In genomic region chr1:245459621-245460020, GRCh38 we compare ENCODE assay signal across 25 cellular contexts.
"Had no signal": no experiment of that assay in that cellular context is flagged by ENCODE, and none has a peak within 500 bp of the region (broad histone marks: within the 10 kb centered on the region; RNA-seq: fewer than 3 reads in every experiment).

No MANE protein-coding gene starts in this region.

- H3K27me3 ChIP-seq: brain microvascular endothelial cell, gastroesophageal sphincter had no signal

- H3K4me1 Mint-ChIP-seq: activated CD4-positive, alpha-beta memory T cell treated with anti-CD3 and anti-CD28 coated beads, Interleukin-2, amount 10 ng/mL, durations not matched to agents 7 days and 5 days; activated CD4-positive, alpha-beta T cell treated with anti-CD3 and anti-CD28 coated beads, Interleukin-2, amount 10 ng/mL, durations not matched to agents 7 days and 5 days had no signal

- H3K4me3 Mint-ChIP-seq: activated CD4-positive, alpha-beta memory T cell treated with anti-CD3 and anti-CD28 coated beads, Interleukin-2, amount 10 ng/mL, durations not matched to agents 7 days and 5 days; activated CD4-positive, alpha-beta T cell treated with anti-CD3 and anti-CD28 coated beads, Interleukin-2, amount 10 ng/mL, durations not matched to agents 7 days and 5 days; activated naive CD8-positive, alpha-beta T cell; activated T-cell treated with anti-CD3 and anti-CD28 coated beads, Interleukin-2, amount 50 U/mL, for 24 hours; activated T-helper 17 cell treated with anti-CD3 and anti-CD28 coated beads, Interleukin-2, amount 50 U/mL, for 72 hours had no signal

- H3K27me3 Mint-ChIP-seq: activated CD4-positive, alpha-beta memory T cell treated with anti-CD3 and anti-CD28 coated beads, Interleukin-2, amount 10 ng/mL, durations not matched to agents 7 days and 5 days had no signal

- ATAC-seq: activated T-helper 17 cell treated with anti-CD3 and anti-CD28 coated beads, Interleukin-2, amount 50 U/mL, for 72 hours; gastroesophageal sphincter had no signal

- H3K4me1 ChIP-seq: esophagus squamous epithelium, gastroesophageal sphincter had no signal

- H3K36me3 Mint-ChIP-seq: activated naive CD8-positive, alpha-beta T cell had no signal

- H3K27ac Mint-ChIP-seq: activated CD4-positive, alpha-beta memory T cell treated with anti-CD3 and anti-CD28 coated beads, Interleukin-2, amount 10 ng/mL, durations not matched to agents 7 days and 5 days; activated CD4-positive, alpha-beta T cell treated with anti-CD3 and anti-CD28 coated beads, Interleukin-2, amount 10 ng/mL, durations not matched to agents 7 days and 5 days; activated naive CD8-positive, alpha-beta T cell; activated T-cell treated with anti-CD3 and anti-CD28 coated beads, Interleukin-2, amount 50 U/mL, for 24 hours; activated T-helper 17 cell treated with anti-CD3 and anti-CD28 coated beads, Interleukin-2, amount 50 U/mL, for 72 hours had no signal

- H3K36me3 ChIP-seq: brain microvascular endothelial cell, esophagus squamous epithelium, gastroesophageal sphincter had no signal

- H3K9me3 ChIP-seq: esophagus squamous epithelium, gastroesophageal sphincter had no signal

- H3K4me3 ChIP-seq: esophagus squamous epithelium, gastroesophageal sphincter had no signal

- H3K9me3 Mint-ChIP-seq: activated CD4-positive, alpha-beta T cell treated with anti-CD3 and anti-CD28 coated beads, Interleukin-2, amount 10 ng/mL, durations not matched to agents 7 days and 5 days had no signal

- DNase-seq: activated CD4-positive, alpha-beta memory T cell treated with anti-CD3 and anti-CD28 coated beads, Interleukin-2, amount 10 ng/mL, durations not matched to agents 7 days and 5 days; activated CD4-positive, alpha-beta T cell treated with anti-CD3 and anti-CD28 coated beads for 4 hours; activated CD4-positive, alpha-beta T cell treated with anti-CD3 and anti-CD28 coated beads, Interleukin-2, amount 10 ng/mL, durations not matched to agents 7 days and 5 days; activated CD4-positive, alpha-beta T cell treated with anti-CD3 and anti-CD28 coated beads, Interleukin-2, amount 50 U/mL, for 4 hours; activated CD4-positive, CD25-positive, alpha-beta regulatory T cell; activated CD4-positive, CD25-positive, alpha-beta regulatory T cell treated with anti-CD3 and anti-CD28 coated beads, Interleukin-2, amount 50 U/mL, for 72 hours; activated CD8-positive, alpha-beta memory T cell treated with anti-CD3 and anti-CD28 coated beads, Interleukin-2, amount 50 U/mL, for 48 hours; activated effector memory CD4-positive, alpha-beta T cell treated with Interleukin-2 at 50 U/mL for 16 hours; activated gamma-delta T cell treated with Interleukin-2 at 50 U/mL for 16 hours; activated naive CD4-positive, alpha-beta T cell treated with anti-CD3 and anti-CD28 coated beads, Interleukin-2, amount 50 U/mL, for 16 hours; activated naive CD4-positive, alpha-beta T cell treated with Interleukin-2 at 50 U/mL for 16 hours; activated T-cell treated with anti-CD3 and anti-CD28 coated beads for 4 hours; activated T-cell treated with anti-CD3 and anti-CD28 coated beads, Interleukin-2, amount 50 U/mL, for 24 hours; amniotic stem cell; brain microvascular endothelial cell; cortex of kidney; dermis blood vessel endothelial cell; effector CD4-positive, alpha-beta T cell; esophagus squamous epithelium; foreskin melanocyte; T-helper 2 cell had no signal

- H3K27ac ChIP-seq: brain microvascular endothelial cell, epithelial cell of prostate, esophagus squamous epithelium, gastroesophageal sphincter had no signal
